Comparison of ENCODE assay signal across 24 cellular contexts in the genomic region with DNA sequence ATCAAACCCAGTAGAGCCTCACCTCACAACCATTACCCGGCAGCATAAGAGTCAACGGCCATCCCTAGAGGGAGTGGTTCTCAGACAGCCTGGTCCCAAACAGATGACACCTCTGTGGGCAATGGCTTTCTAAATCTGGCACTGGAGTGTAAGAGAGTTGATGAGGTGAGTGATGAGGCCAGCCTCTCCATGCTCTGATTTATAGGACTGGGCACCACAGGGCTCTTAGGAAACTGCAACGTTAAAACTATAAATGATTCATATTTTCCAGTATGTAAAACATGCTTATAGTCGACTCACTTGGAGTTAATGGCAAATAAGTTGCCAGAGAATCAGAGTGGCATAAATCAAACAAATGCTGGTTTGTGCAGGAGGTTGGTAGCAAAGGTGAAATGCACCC.
"Had no signal": no experiment of that assay in that cellular context is flagged by ENCODE, and none has a peak within 500 bp of the region (broad histone marks: within the 10 kb centered on the region; RNA-seq: fewer than 3 reads in every experiment).

No MANE protein-coding gene starts in this region.

- H3K9me3 ChIP-seq: body of pancreas, sigmoid colon, thyroid gland, upper lobe of right lung had no signal

- H3K9me3 Mint-ChIP-seq: activated CD4-positive, alpha-beta memory T cell treated with anti-CD3 and anti-CD28 coated beads for 36 hours; activated naive CD4-positive, alpha-beta T cell treated with anti-CD3 and anti-CD28 coated beads, Interleukin-2, amount 10 ng/mL, durations not matched to agents 7 days and 5 days; activated T-cell treated with anti-CD3 and anti-CD28 coated beads, Interleukin-2, amount 50 U/mL, for 72 hours; naive thymus-derived CD4-positive, alpha-beta T cell; T-helper 1 cell treated with Interleukin-12 subunit alpha and Interleukin-12 subunit beta and Interleukin-4 antibody, amounts not matched to agents 30 μg/mL and 1 μg/mL, for 36 hours; WTC11 had no signal

- H3K4me2 ChIP-seq: neural progenitor cell had no signal

- H3K4me3 Mint-ChIP-seq: activated CD4-positive, alpha-beta memory T cell treated with anti-CD3 and anti-CD28 coated beads for 36 hours; activated naive CD4-positive, alpha-beta T cell treated with anti-CD3 and anti-CD28 coated beads, Interleukin-2, amount 10 ng/mL, durations not matched to agents 7 days and 5 days; activated T-cell treated with anti-CD3 and anti-CD28 coated beads, Interleukin-2, amount 50 U/mL, for 72 hours; naive thymus-derived CD4-positive, alpha-beta T cell; neural progenitor cell; T-helper 1 cell treated with Interleukin-12 subunit alpha and Interleukin-12 subunit beta and Interleukin-4 antibody, amounts not matched to agents 30 μg/mL and 1 μg/mL, for 36 hours; WTC11 had no signal

- H3K4me3 ChIP-seq: body of pancreas, cardiac muscle cell, lung, neural progenitor cell, sigmoid colon, thyroid gland, upper lobe of right lung had no signal

- DNase-seq: activated CD4-positive, alpha-beta memory T cell treated with anti-CD3 and anti-CD28 coated beads for 36 hours; activated effector memory CD4-positive, alpha-beta T cell treated with Interleukin-2 at 50 U/mL for 16 hours; activated naive CD4-positive, alpha-beta T cell treated with anti-CD3 and anti-CD28 coated beads, Interleukin-2, amount 10 ng/mL, durations not matched to agents 7 days and 5 days; activated T-cell treated with anti-CD3 and anti-CD28 coated beads, Interleukin-2, amount 50 U/mL, for 72 hours; anterior cingulate cortex; body of pancreas; foreskin melanocyte; kidney; naive thymus-derived CD4-positive, alpha-beta T cell; retina; sigmoid colon; stimulated activated CD4-positive, alpha-beta T cell treated with anti-CD3 and anti-CD28 coated beads, Interleukin-2, amount 100 ng/mL, for 48 hours; stimulated activated naive CD4-positive, alpha-beta T cell treated with Interleukin-2 at 50 U/mL for 16 hours; T1000; thyroid gland; upper lobe of right lung had no signal

- H3K27ac Mint-ChIP-seq: activated CD4-positive, alpha-beta memory T cell treated with anti-CD3 and anti-CD28 coated beads for 36 hours; activated naive CD4-positive, alpha-beta T cell treated with anti-CD3 and anti-CD28 coated beads, Interleukin-2, amount 10 ng/mL, durations not matched to agents 7 days and 5 days; activated T-cell treated with anti-CD3 and anti-CD28 coated beads, Interleukin-2, amount 50 U/mL, for 72 hours; naive thymus-derived CD4-positive, alpha-beta T cell; neural progenitor cell; progenitor cell of endocrine pancreas; T-helper 1 cell treated with Interleukin-12 subunit alpha and Interleukin-12 subunit beta and Interleukin-4 antibody, amounts not matched to agents 30 μg/mL and 1 μg/mL, for 36 hours; WTC11 had no signal

- H3K36me3 ChIP-seq: cardiac muscle cell, neural progenitor cell, sigmoid colon, thyroid gland, upper lobe of right lung had no signal

- H3K27me3 Mint-ChIP-seq: activated CD4-positive, alpha-beta memory T cell treated with anti-CD3 and anti-CD28 coated beads for 36 hours; activated naive CD4-positive, alpha-beta T cell treated with anti-CD3 and anti-CD28 coated beads, Interleukin-2, amount 10 ng/mL, durations not matched to agents 7 days and 5 days had no signal

- H3K4me1 Mint-ChIP-seq: activated naive CD4-positive, alpha-beta T cell treated with anti-CD3 and anti-CD28 coated beads, Interleukin-2, amount 10 ng/mL, durations not matched to agents 7 days and 5 days had no signal

- H3K36me3 Mint-ChIP-seq: activated CD4-positive, alpha-beta memory T cell treated with anti-CD3 and anti-CD28 coated beads for 36 hours; activated naive CD4-positive, alpha-beta T cell treated with anti-CD3 and anti-CD28 coated beads, Interleukin-2, amount 10 ng/mL, durations not matched to agents 7 days and 5 days; WTC11 had no signal

- H3K27me3 ChIP-seq: body of pancreas, cardiac muscle cell, neural progenitor cell, sigmoid colon, thyroid gland, upper lobe of right lung had no signal

- ATAC-seq: activated T-cell treated with anti-CD3 and anti-CD28 coated beads, Interleukin-2, amount 50 U/mL, for 72 hours; body of pancreas; left lobe of liver; naive thymus-derived CD4-positive, alpha-beta T cell; upper lobe of right lung; WTC11 had no signal

- H3K27ac ChIP-seq: body of pancreas, cardiac muscle cell, epithelial cell of prostate, neural progenitor cell, sigmoid colon, thyroid gland, upper lobe of right lung had no signal

- H2AFZ ChIP-seq: neural progenitor cell had no signal
